In genomic region chr5:64165160-64165499, GRCh38 we compare ENCODE assay signal across 1 cellular context.
TF ChIP-seq lines count a peak whose summit lies in the region.

No MANE protein-coding gene starts in this region.

TF ChIP-seq in HEK293, 187 proteins besides CTCF, POLR2A, EP300 and RAD21 (continued from another document):
- TF ChIP-seq ZNF404 (tag by site-specific recombination; IDR thresholded peaks at IDR 0.05) = no peak
- no peak for TF ChIP-seq ZNF692 (tag by site-specific recombination; IDR thresholded peaks at IDR 0.05)
- no peak for TF ChIP-seq ZNF423 (tag by site-specific recombination; IDR thresholded peaks at IDR 0.05)
